19 cellular contexts compared by ENCODE assay signal in genomic region chr5:172183881-172184280, GRCh38. TPM values are rescaled to one million over a fixed set of nuclear protein-coding genes. Genes with fewer than 3 reads are reported as not detected.
DNase-seq lines count a peak whose midpoint lies in the region; ATAC-seq and TF ChIP-seq lines count a peak whose summit lies in the region.
"Had no signal": no experiment of that assay in that cellular context is flagged by ENCODE, and none has a peak within 500 bp of the region (broad histone marks: within the 10 kb centered on the region; RNA-seq: fewer than 3 reads in every experiment).

No MANE protein-coding gene starts in this region.

- H3K27ac ChIP-seq in RWPE1 (peak overlapping the region; percentile 17; the same call in 1 of the 2 replicates), testis (peak overlapping the region; percentile 39 to 56)
- H3K27ac ChIP-seq: KMS-11 had no signal

- peaks cover 75% of the 10 kb centered on the region for H3K4me1 Mint-ChIP-seq in activated T-cell treated with anti-CD3 and anti-CD28 coated beads, Interleukin-2, amount 50 U/mL, for 72 hours (ENCODE audit: low read depth)
- H3K4me1 Mint-ChIP-seq in immature natural killer cell: peaks cover 59 to 72% of the 10 kb centered on the region in 2 donors

- no peaks in the 10 kb centered on the region for H3K36me3 ChIP-seq in testis (ENCODE audit: low read depth, missing control alignments)

- CTCF ChIA-PET in RWPE1 (lab: Yijun Ruan, JAX): interaction anchor here (0.6 to 0.7 kb wide), 4 partner anchors 22 to 749 kb away, joined by 3 to 5 read pairs (median 4); no protein-coding TSS in a partner anchor

- no peaks in the 10 kb centered on the region for H3K27me3 Mint-ChIP-seq in activated T-cell treated with anti-CD3 and anti-CD28 coated beads, Interleukin-2, amount 50 U/mL, for 72 hours (ENCODE audit: low read depth)
- peaks cover 20 to 57% (median 39%) of the 10 kb centered on the region in 3 donors for H3K27me3 Mint-ChIP-seq in immature natural killer cell (ENCODE audit: low read depth in 3 of 3)

- H3K4me1 ChIP-seq in testis: peaks cover 28% of the 10 kb centered on the region

- POLR2A ChIA-PET in RWPE1 (lab: Yijun Ruan, JAX; ENCODE audit: low non-redundant PET): no interaction called here

- intact Hi-C loops in testis (cut with DNase I; ENCODE audit: low total_unique reads): no loop called here

- H3K27me3 ChIP-seq in testis: no peaks in the 10 kb centered on the region
- H3K27me3 ChIP-seq: dorsolateral prefrontal cortex had no signal

- H3K9me3 ChIP-seq in testis: no peaks in the 10 kb centered on the region

- H3K27ac Mint-ChIP-seq in activated T-cell treated with anti-CD3 and anti-CD28 coated beads, Interleukin-2, amount 50 U/mL, for 72 hours: peak overlapping the region; percentile 94
- H3K27ac Mint-ChIP-seq in immature natural killer cell: peak overlapping the region; percentile 95 to 100 (median 100)

- no peak for TF ChIP-seq POLR2A in testis (IDR thresholded peaks at IDR 0.05)

- no peak for TF ChIP-seq CTCF in RWPE1 (conservative IDR thresholded peaks at IDR 0.05; ENCODE audit: low read depth)
- no peak for TF ChIP-seq CTCF in testis (IDR thresholded peaks at IDR 0.05)

- DNase-seq in activated T-cell treated with anti-CD3 and anti-CD28 coated beads, Interleukin-2, amount 50 U/mL, for 72 hours: no peak
- DNase-seq in activated T-cell treated with anti-CD3 and anti-CD28 coated beads, Interleukin-2, amount 50 U/mL, for 1 hour: no peak
- no peak for DNase-seq in RWPE1 (ENCODE audit: low spot score)
- no peak for DNase-seq in immature natural killer cell
- no peak for DNase-seq in testis
- no peak for DNase-seq in SKM-1 (lab: John Stamatoyannopoulos, UW; ENCODE audit: unreplicated experiment)
- DNase-seq in NCI-H2196 (lab: John Stamatoyannopoulos, UW; ENCODE audit: unreplicated experiment): no peak
- no peak for DNase-seq in stimulated activated CD4-positive, alpha-beta T cell treated with anti-CD3 and anti-CD28 coated beads, Interleukin-2, amount 100 ng/mL, for 24 hours
- DNase-seq: DMS153, dorsolateral prefrontal cortex, H7, NCI-H1694 treated with DMSO at 0.1 percent for 48 hours, NCI-H774, nucleus accumbens had no signal

- H3K9me3 Mint-ChIP-seq in activated T-cell treated with anti-CD3 and anti-CD28 coated beads, Interleukin-2, amount 50 U/mL, for 72 hours: no peaks in the 10 kb centered on the region
- H3K9me3 Mint-ChIP-seq in immature natural killer cell: peaks cover 0 to 2% (median 0%) of the 10 kb centered on the region in 6 donors

- no peak for ATAC-seq in activated T-cell treated with anti-CD3 and anti-CD28 coated beads, Interleukin-2, amount 50 U/mL, for 72 hours (replicated peaks in 1 of 2)
- ATAC-seq: Right ventricle myocardium inferior had no signal

- peak overlapping the region; percentile 91 to 99 for H3K4me3 Mint-ChIP-seq in activated T-cell treated with anti-CD3 and anti-CD28 coated beads, Interleukin-2, amount 50 U/mL, for 72 hours
- H3K4me3 Mint-ChIP-seq in immature natural killer cell: peak overlapping the region; percentile 95 to 99 (median 97)

- H3K36me3 Mint-ChIP-seq in activated T-cell treated with anti-CD3 and anti-CD28 coated beads, Interleukin-2, amount 50 U/mL, for 72 hours (ENCODE audit: insufficient read depth in 2 of 2): peaks cover 21 to 29% of the 10 kb centered on the region in 2 donors
- H3K36me3 Mint-ChIP-seq in immature natural killer cell: peaks cover 19 to 29% (median 23%) of the 10 kb centered on the region in 3 donors

- no peak overlapping the region for H3K4me3 ChIP-seq in testis

- 72 to 74% methylated on average over 4 of the region's 4 CpGs for WGBS in testis, 2 donors

RNA-seq across cellular contexts. Expression of gene STK10, which starts 4.1 kb away (rescaled TPM):
- total RNA-seq in activated T-cell treated with anti-CD3 and anti-CD28 coated beads, Interleukin-2, amount 50 U/mL, for 72 hours: 100 to 1,000 TPM; 126 to 134 TPM
- polyA plus RNA-seq in immature natural killer cell (100 to 1,000 TPM in 1 of 3 donors, 10 to 100 TPM in 2; 24.8 to 274 (median 54.9) TPM), testis (ENCODE audit: insufficient read depth, low read depth, low replicate concordance) (48.8 TPM)
- 100 to 1,000 TPM; 142 to 148 TPM for total RNA-seq in testis

RNA-seq across cellular contexts. Expression of gene EFCAB9, which starts 10.1 kb away (rescaled TPM):
- total RNA-seq in activated T-cell treated with anti-CD3 and anti-CD28 coated beads, Interleukin-2, amount 50 U/mL, for 72 hours: not detected
- not detected for polyA plus RNA-seq in immature natural killer cell
- 1 to 10 TPM; 5.5 to 5.7 TPM for total RNA-seq in testis
- 11.7 TPM for polyA plus RNA-seq in testis (ENCODE audit: insufficient read depth, low read depth, low replicate concordance)
- total RNA-seq: dorsolateral prefrontal cortex, fibroblast of lung, H7, lower leg skin, Right ventricle myocardium inferior had no signal
- polyA plus RNA-seq: AG04450, fibroblast of lung had no signal

Comparison
In these comparisons a context has a peak if more than half of its experiments do, and no peak if none do; other contexts are left out.
1. RNA of gene EFCAB9, which starts 10.1 kb away (total RNA-seq): 5.5 to 5.7 TPM in testis; not detected in activated T-cell treated with anti-CD3 and anti-CD28 coated beads, Interleukin-2, amount 50 U/mL, for 72 hours; every median in the first group is over 4 times any median in the second.